1 cellular context compared by ENCODE assay signal in genomic region chr3:46321461-46322104, GRCh38.
TF ChIP-seq lines count a peak whose summit lies in the region.

No MANE protein-coding gene starts in this region.

TF ChIP-seq in GM12878, 131 proteins besides CTCF, POLR2A, EP300 and RAD21 (continued from another document):
- TF ChIP-seq, protein P1, sequence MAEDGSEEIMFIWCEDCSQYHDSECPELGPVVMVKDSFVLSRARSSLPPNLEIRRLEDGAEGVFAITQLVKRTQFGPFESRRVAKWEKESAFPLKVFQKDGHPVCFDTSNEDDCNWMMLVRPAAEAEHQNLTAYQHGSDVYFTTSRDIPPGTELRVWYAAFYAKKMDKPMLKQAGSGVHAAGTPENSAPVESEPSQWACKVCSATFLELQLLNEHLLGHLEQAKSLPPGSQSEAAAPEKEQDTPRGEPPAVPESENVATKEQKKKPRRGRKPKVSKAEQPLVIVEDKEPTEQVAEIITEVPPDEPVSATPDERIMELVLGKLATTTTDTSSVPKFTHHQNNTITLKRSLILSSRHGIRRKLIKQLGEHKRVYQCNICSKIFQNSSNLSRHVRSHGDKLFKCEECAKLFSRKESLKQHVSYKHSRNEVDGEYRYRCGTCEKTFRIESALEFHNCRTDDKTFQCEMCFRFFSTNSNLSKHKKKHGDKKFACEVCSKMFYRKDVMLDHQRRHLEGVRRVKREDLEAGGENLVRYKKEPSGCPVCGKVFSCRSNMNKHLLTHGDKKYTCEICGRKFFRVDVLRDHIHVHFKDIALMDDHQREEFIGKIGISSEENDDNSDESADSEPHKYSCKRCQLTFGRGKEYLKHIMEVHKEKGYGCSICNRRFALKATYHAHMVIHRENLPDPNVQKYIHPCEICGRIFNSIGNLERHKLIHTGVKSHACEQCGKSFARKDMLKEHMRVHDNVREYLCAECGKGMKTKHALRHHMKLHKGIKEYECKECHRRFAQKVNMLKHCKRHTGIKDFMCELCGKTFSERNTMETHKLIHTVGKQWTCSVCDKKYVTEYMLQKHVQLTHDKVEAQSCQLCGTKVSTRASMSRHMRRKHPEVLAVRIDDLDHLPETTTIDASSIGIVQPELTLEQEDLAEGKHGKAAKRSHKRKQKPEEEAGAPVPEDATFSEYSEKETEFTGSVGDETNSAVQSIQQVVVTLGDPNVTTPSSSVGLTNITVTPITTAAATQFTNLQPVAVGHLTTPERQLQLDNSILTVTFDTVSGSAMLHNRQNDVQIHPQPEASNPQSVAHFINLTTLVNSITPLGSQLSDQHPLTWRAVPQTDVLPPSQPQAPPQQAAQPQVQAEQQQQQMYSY (CRISPR knock-in tag; IDR thresholded peaks at IDR 0.05) = no peak
- TF ChIP-seq SREBF1 (IDR thresholded peaks at IDR 0.05; ENCODE audit: low read length) (no peak), TBL1XR1 (IDR thresholded peaks at IDR 0.05; ENCODE audit: low read depth, low read length) (no peak), BCL3 (IDR thresholded peaks at IDR 0.05; ENCODE audit: borderline replicate concordance, insufficient read depth, low read depth, low read length, poor library complexity, severe bottlenecking) (no peak), SMAD1 (IDR thresholded peaks at IDR 0.05; ENCODE audit: low read depth, partially characterized antibody) (no peak), IKZF1 (conservative IDR thresholded peaks at IDR 0.05) (peak; percentile 92), MEF2B (IDR thresholded peaks at IDR 0.05; ENCODE audit: partially characterized antibody, poor library complexity, severe bottlenecking) (peak; percentile 78), HDAC2 (IDR thresholded peaks at IDR 0.05) (no peak), SRF (IDR thresholded peaks at IDR 0.05; ENCODE audit: low read depth in 2 of 2, low read length in 2 of 2) (no peak), IRF5 (IDR thresholded peaks at IDR 0.05; ENCODE audit: borderline replicate concordance) (no peak), RB1 (IDR thresholded peaks at IDR 0.05; ENCODE audit: borderline replicate concordance) (no peak), SUZ12 (IDR thresholded peaks at IDR 0.05; ENCODE audit: unreplicated experiment) (no peak), ZNF274 (IDR thresholded peaks at IDR 0.05; ENCODE audit: insufficient read depth, insufficient read length) (no peak), MAX (IDR thresholded peaks at IDR 0.05; ENCODE audit: low read depth, low read length) (no peak), SPI1 (IDR thresholded peaks at IDR 0.05; ENCODE audit: borderline replicate concordance, insufficient read depth, low read depth, low read length) (peak; percentile 96), RUNX3 (IDR thresholded peaks at IDR 0.05; ENCODE audit: low read length) (peak; percentile 55), CEBPB (IDR thresholded peaks at IDR 0.05; ENCODE audit: borderline replicate concordance in 1 of 2, low read depth in 2 of 2, low read length in 2 of 2) (no peak), ZNF217 (IDR thresholded peaks at IDR 0.05) (no peak)
